ENCODE assay signal across 21 cellular contexts in genomic region chr1:9451086-9451485, GRCh38.
DNase-seq lines count a peak whose midpoint lies in the region; ATAC-seq and TF ChIP-seq lines count a peak whose summit lies in the region.
"Had no signal": no experiment of that assay in that cellular context is flagged by ENCODE, and none has a peak within 500 bp of the region (broad histone marks: within the 10 kb centered on the region; RNA-seq: fewer than 3 reads in every experiment).

No MANE protein-coding gene starts in this region.

- no peak for ATAC-seq in Panc1

- H3K4me3 Mint-ChIP-seq in T-helper 2 cell treated with Interferon-gamma antibody and Interleukin-4, amounts not matched to agents 5 μg/mL and 100 μg/mL, for 36 hours = no peak overlapping the region

- H3K27me3 Mint-ChIP-seq in T-helper 2 cell treated with Interferon-gamma antibody and Interleukin-4, amounts not matched to agents 5 μg/mL and 100 μg/mL, for 36 hours (ENCODE audit: low read depth) = peaks cover 6% of the 10 kb centered on the region

- TF ChIP-seq CTCF in Panc1 (IDR thresholded peaks at IDR 0.05) (no peak), esophagus squamous epithelium (IDR thresholded peaks at IDR 0.05) (no peak), vagina (IDR thresholded peaks at IDR 0.05) (no peak), transverse colon (IDR thresholded peaks at IDR 0.05) (no peak)

- no peaks in the 10 kb centered on the region for H3K9me3 ChIP-seq in Panc1 (ENCODE audit: control insufficient read depth, insufficient read depth, low read depth, low read length)
- H3K9me3 ChIP-seq in esophagus squamous epithelium = no peaks in the 10 kb centered on the region
- no peaks in the 10 kb centered on the region for H3K9me3 ChIP-seq in vagina
- no peaks in the 10 kb centered on the region for H3K9me3 ChIP-seq in transverse colon
- H3K9me3 ChIP-seq: Peyer's patch, SK-N-SH had no signal

- no TSS peak for BruUV-seq in Panc1 (replicated peaks; lab: Mats Ljungman, UMichigan)

- H3K36me3 Mint-ChIP-seq in T-helper 2 cell treated with Interferon-gamma antibody and Interleukin-4, amounts not matched to agents 5 μg/mL and 100 μg/mL, for 36 hours (ENCODE audit: low read depth) = no peaks in the 10 kb centered on the region

- intact Hi-C loops in Panc1 (cut with micrococcal nuclease; ENCODE audit: unreplicated experiment) (loop anchor here (10.0 kb wide), 1 partner anchor 76 kb away; no protein-coding TSS in a partner anchor), esophagus squamous epithelium (cut with DNase I) (loop anchor here (5.0 kb wide), 1 partner anchor 159 kb away; the partner anchor contains the start of gene SPSB1), vagina (cut with DNase I) (no loop called here), transverse colon (cut with DNase I; ENCODE audit: low total_unique reads) (loop anchor here (5.0 kb wide), 1 partner anchor 159 kb away; the partner anchor contains the start of gene SPSB1)

- in situ Hi-C loops in Panc1 (cut with HindIII; ENCODE audit: low pct_unique_long_range_greater_than_20kb, low sequenced_read_pairs) (no loop called here), transverse colon (cut with MboI; ENCODE audit: low pct_ligation_motif_present in 1 of 4, low pct_unique_long_range_greater_than_20kb in 1 of 4, low sequenced_read_pairs in 3 of 4) (loop anchor here (10.0 to 25.0 kb wide), 3 partner anchors 164 to 176 kb away; partner anchors contain the start of gene SPSB1 (in 1 of the 4))

- H3K4me1 Mint-ChIP-seq in T-helper 2 cell treated with Interferon-gamma antibody and Interleukin-4, amounts not matched to agents 5 μg/mL and 100 μg/mL, for 36 hours (ENCODE audit: low read depth) = no peaks in the 10 kb centered on the region

- H3K4me3 ChIP-seq in Panc1 (ENCODE audit: low read depth in 2 of 2, low read length in 2 of 2) = no peak overlapping the region
- no peak overlapping the region for H3K4me3 ChIP-seq in esophagus squamous epithelium
- no peak overlapping the region for H3K4me3 ChIP-seq in vagina
- no peak overlapping the region for H3K4me3 ChIP-seq in transverse colon
- H3K4me3 ChIP-seq: Peyer's patch had no signal

- H3K36me3 ChIP-seq in Panc1 (ENCODE audit: control insufficient read depth, insufficient read depth, low read length) = no peaks in the 10 kb centered on the region
- H3K36me3 ChIP-seq in esophagus squamous epithelium = no peaks in the 10 kb centered on the region
- H3K36me3 ChIP-seq in vagina = no peaks in the 10 kb centered on the region
- no peaks in the 10 kb centered on the region for H3K36me3 ChIP-seq in transverse colon
- H3K36me3 ChIP-seq: Peyer's patch had no signal

- WGBS in esophagus squamous epithelium, 2 donors = 71 to 79% methylated on average over 8 of the region's 8 CpGs
- WGBS in transverse colon (ENCODE audit: low coverage in 1 of 2), 2 donors = 87% methylated on average over 8 of the region's 8 CpGs; no CpG with 5 or more reads in 1 of the 2 donors

- H3K9me3 Mint-ChIP-seq in T-helper 2 cell treated with Interferon-gamma antibody and Interleukin-4, amounts not matched to agents 5 μg/mL and 100 μg/mL, for 36 hours = no peaks in the 10 kb centered on the region

- TF ChIP-seq POLR2A in esophagus squamous epithelium (IDR thresholded peaks at IDR 0.05) (no peak), vagina (IDR thresholded peaks at IDR 0.05) (no peak), transverse colon (IDR thresholded peaks at IDR 0.05) (no peak)

- POLR2A ChIA-PET in Panc1 (lab: Charles Lee) = no interaction called here

- no peak for TF ChIP-seq EP300 in transverse colon (IDR thresholded peaks at IDR 0.05; ENCODE audit: low read depth)

- H3K27me3 ChIP-seq in Panc1 (ENCODE audit: control insufficient read depth, insufficient read depth, low read length) (no peaks in the 10 kb centered on the region), esophagus squamous epithelium (no peaks in the 10 kb centered on the region), vagina (no peaks in the 10 kb centered on the region), transverse colon (no peaks in the 10 kb centered on the region)
- H3K27me3 ChIP-seq: Peyer's patch had no signal

- H3K4me1 ChIP-seq in Panc1 (ENCODE audit: control insufficient read depth, insufficient read depth, low read length) = peaks cover 28% of the 10 kb centered on the region
- peaks cover 15 to 56% (median 27%) of the 10 kb centered on the region in 3 donors for H3K4me1 ChIP-seq in esophagus squamous epithelium
- peaks cover 39% of the 10 kb centered on the region for H3K4me1 ChIP-seq in vagina
- peaks cover 0 to 13% (median 3%) of the 10 kb centered on the region in 4 donors for H3K4me1 ChIP-seq in transverse colon

- peak overlapping the region; percentile 11 for H3K27ac Mint-ChIP-seq in T-helper 2 cell treated with Interferon-gamma antibody and Interleukin-4, amounts not matched to agents 5 μg/mL and 100 μg/mL, for 36 hours

- CTCF ChIA-PET in Panc1 (lab: Charles Lee) = interaction anchor here (0.5 kb wide), 1 partner anchor 45 kb away, joined by 7 read pairs; no protein-coding TSS in a partner anchor

- H3K27ac ChIP-seq in Panc1 (ENCODE audit: low read length) (peak overlapping the region; percentile 45; the same call in 1 of the 2 replicates), esophagus squamous epithelium (peak overlapping the region in 3 of 4 donors; percentile 10 to 63 (median 62)), vagina (peak overlapping the region; percentile 34), transverse colon (no peak overlapping the region)

- no peak for DNase-seq in T-helper 2 cell treated with Interferon-gamma antibody and Interleukin-4, amounts not matched to agents 5 μg/mL and 100 μg/mL, for 36 hours (ENCODE audit: low spot score)
- no peak for DNase-seq in T-helper 2 cell
- no peak for DNase-seq in Panc1 (ENCODE audit: low read depth, low spot score)
- DNase-seq in esophagus squamous epithelium (lab: John Stamatoyannopoulos, UW) = no peak
- DNase-seq in vagina (ENCODE audit: extremely low spot score in 2 of 2) = no peak
- DNase-seq in activated CD8-positive, alpha-beta memory T cell treated with anti-CD3 and anti-CD28 coated beads, Interleukin-2, amount 50 U/mL, for 48 hours = no peak
- DNase-seq in DMS153 treated with DMSO at 0.1 percent for 48 hours (lab: John Stamatoyannopoulos, UW; ENCODE audit: unreplicated experiment) = no peak
- DNase-seq in transverse colon = no peak
- DNase-seq: DMS153; KG1; MM.1S; NCI-H1105; NCI-H1436 treated with DMSO at 0.1 percent for 48 hours; NCI-H187 treated with DMSO at 0.1 percent for 48 hours; NCI-H2107; NCI-H748 treated with DMSO at 0.1 percent for 48 hours; NK-92 treated with Interleukin-12 subunit alpha and Interleukin-12 subunit beta, amount 100 ng/mL, for 24 hours; Peyer's patch; SIG-M5; SK-N-SH; SW 1271 had no signal

Comparison
In these comparisons a context has a peak if more than half of its experiments do, and no peak if none do; other contexts are left out.
1. H3K27ac ChIP-seq: peak in Panc1 (single experiment), esophagus squamous epithelium (3 of 4) and vagina (single experiment); none in transverse colon (0 of 4).